Comparison of ENCODE assay signal across 1 cellular context in genomic region chr1:1177452-1178206, GRCh38.
A peak's percentile ranks its signal among the peaks of the same experiment; 100 is the strongest.
TF ChIP-seq lines count a peak whose summit lies in the region.

No MANE protein-coding gene starts in this region.

TF ChIP-seq in HepG2, 621 proteins besides CTCF, POLR2A, EP300 and RAD21:
- TF ChIP-seq PRMT3 (CRISPR knock-in tag; IDR thresholded peaks at IDR 0.05; ENCODE audit: borderline replicate concordance, low read depth) = no peak
- TF ChIP-seq NFKB2 (CRISPR knock-in tag; IDR thresholded peaks at IDR 0.05; ENCODE audit: borderline replicate concordance) = no peak
- 0 out of 2 replicates have a peak, but pooled peaks have one; percentile 36 for TF ChIP-seq ZNF850 (CRISPR knock-in tag; conservative IDR thresholded peaks at IDR 0.05)
TF ChIP-seq in HepG2: peak in this region for 1.
